8 cellular contexts compared by ENCODE assay signal in the genomic region with DNA sequence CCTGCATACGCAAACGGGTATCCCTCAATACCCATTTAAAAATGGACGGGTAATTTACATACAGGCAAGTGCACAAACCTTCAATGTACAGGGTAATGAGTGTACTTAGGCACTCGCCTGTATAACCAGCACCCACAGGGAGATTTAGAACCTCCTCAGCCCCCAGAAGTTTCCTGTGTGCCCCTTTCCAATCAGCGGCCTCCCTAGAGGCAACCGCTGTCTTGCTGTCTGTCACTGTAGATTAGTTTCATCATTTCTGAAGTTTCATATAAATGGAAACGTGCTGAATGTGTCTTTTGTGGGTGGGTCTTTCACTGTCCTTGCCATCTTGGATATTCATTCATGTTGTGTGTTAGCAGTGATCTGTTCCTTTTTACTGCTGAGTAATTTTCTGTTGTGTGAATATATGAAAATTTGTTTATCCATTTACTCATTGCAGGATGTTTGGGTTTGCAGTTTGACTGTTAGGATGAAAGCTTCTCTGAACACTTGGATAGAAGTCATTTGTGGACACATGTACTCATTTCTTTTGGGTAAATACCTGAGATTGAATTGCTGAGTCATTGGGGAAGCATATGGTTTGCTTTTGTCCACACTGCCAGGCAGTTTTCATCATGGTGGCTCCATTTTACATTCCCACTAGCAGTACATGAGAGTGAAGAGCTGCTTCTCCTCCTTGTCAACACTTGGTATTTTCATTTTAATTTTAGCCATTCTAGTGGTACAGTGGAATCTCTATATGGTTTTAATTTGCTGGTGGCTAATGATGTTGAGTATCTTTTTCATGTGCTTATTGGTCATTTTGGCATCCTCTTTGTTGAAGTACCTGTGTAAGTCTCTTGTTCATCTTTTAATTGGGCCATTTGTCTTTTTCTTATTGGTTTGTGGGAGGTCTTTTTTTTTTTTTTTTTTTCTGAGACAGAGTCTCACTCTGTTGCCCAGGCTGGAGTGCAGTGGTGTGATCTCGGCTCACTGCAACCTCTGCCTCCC. TPM values are rescaled to one million over a fixed set of nuclear protein-coding genes. Genes with fewer than 3 reads are reported as not detected.
DNase-seq lines count a peak whose midpoint lies in the region; ATAC-seq lines count a peak whose summit lies in the region.

No MANE protein-coding gene starts in this region.

- ATAC-seq in GM21619 (IDR thresholded peaks at IDR 0.05; ENCODE audit: unreplicated experiment) (peak; percentile 28), GM19324 (IDR thresholded peaks at IDR 0.05; ENCODE audit: low FRiP score, unreplicated experiment) (no peak)

- H3K27ac ChIP-seq in epithelial cell of prostate = peak overlapping the region; percentile 35

- DNase-seq in DMS53 (lab: John Stamatoyannopoulos, UW) (peak; percentile 86), RPMI7951 (ENCODE audit: low read depth) (peak; percentile 53), epithelial cell of prostate (ENCODE audit: low read depth, low spot score) (no peak), C1 segment of cervical spinal cord (lab: John Stamatoyannopoulos, UW) (no peak), NCI-H748 (lab: John Stamatoyannopoulos, UW; ENCODE audit: unreplicated experiment) (no peak), NOMO-1 (lab: John Stamatoyannopoulos, UW; ENCODE audit: unreplicated experiment in 2 of 2) (no peak)

RNA-seq across cellular contexts. Expression of gene ADCY7, which starts 2.1 kb away (rescaled TPM):
- total RNA-seq in RPMI7951 (2014; rRNA removed; shearing (Covaris generic)) = 15.9 and 24.6 TPM in 2 replicates

Comparison
In these comparisons a context has a peak if more than half of its experiments do, and no peak if none do; other contexts are left out.
1. DNase-seq: peak in DMS53 (single experiment) and RPMI7951 (single experiment); none in epithelial cell of prostate (single experiment), C1 segment of cervical spinal cord (0 of 14), NCI-H748 (single experiment) and NOMO-1 (0 of 2).